13 cellular contexts compared by ENCODE assay signal in the genomic region with DNA sequence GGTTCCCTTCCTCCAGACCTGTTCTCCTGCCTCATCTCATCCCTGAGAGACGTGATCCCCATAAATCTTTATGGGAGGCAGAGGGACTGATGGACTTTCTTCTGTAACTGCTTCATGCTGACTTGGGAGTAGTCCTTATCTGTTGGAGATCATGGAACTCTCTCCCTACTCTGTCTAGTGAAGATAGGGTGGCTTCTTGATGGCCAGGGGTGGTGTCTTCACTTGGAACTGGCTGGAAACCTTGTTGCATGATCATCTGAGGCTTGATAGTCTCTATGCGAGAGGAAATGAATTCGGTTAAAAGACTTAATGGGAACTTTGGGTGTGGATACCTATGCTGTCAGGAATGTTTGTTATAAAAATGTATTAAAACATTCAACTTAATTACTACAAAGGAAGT. TPM values are rescaled to one million over a fixed set of nuclear protein-coding genes. Genes with fewer than 3 reads are reported as not detected.
"Had no signal": no experiment of that assay in that cellular context is flagged by ENCODE, and none has a peak within 500 bp of the region (broad histone marks: within the 10 kb centered on the region; RNA-seq: fewer than 3 reads in every experiment).

No MANE protein-coding gene starts in this region.

- H2AFZ ChIP-seq: GM23248 had no signal

- H3K9me3 Mint-ChIP-seq: HFFc6 had no signal

- H3K4me3 ChIP-seq: GM23248, HAP-1 had no signal

- H3K9me3 ChIP-seq: HAP-1 had no signal

- FAIRE-seq: HTR-8/SVneo had no signal

- ATAC-seq: HCT116 had no signal

- H3K27ac ChIP-seq: GM23248, KMS-11 had no signal

- DNase-seq: GM23248, GOT3, H7, HFFc6, IMR-90, Karpas-422, KBM-7 had no signal

- H3K4me1 ChIP-seq: HAP-1 had no signal

- H3K4me2 ChIP-seq: KMS-11 had no signal

- H3K36me3 ChIP-seq: HAP-1 had no signal

- H3K4me3 Mint-ChIP-seq: HFFc6 had no signal

- H3K27ac Mint-ChIP-seq: HFFc6 had no signal

- H3K9ac ChIP-seq: GM23248, KMS-11 had no signal

RNA-seq across cellular contexts. Expression of gene SLC36A3, which starts 57.7 kb away (rescaled TPM):
- total RNA-seq: GM23248, H4, H7, HFFc6, HT-29, IMR-90 had no signal
- polyA plus RNA-seq: GM23248, IMR-90 had no signal
